Comparison of ENCODE assay signal across 8 cellular contexts in genomic region chr3:101777745-101778281, GRCh38. TPM values are rescaled to one million over a fixed set of nuclear protein-coding genes. Genes with fewer than 3 reads are reported as not detected.
DNase-seq lines count a peak whose midpoint lies in the region; ATAC-seq and TF ChIP-seq lines count a peak whose summit lies in the region.
"Not testable (repeated sequence)": the region's sequence is repeated elsewhere in the genome, so short reads cannot be mapped to it uniquely, and the experiment has no call there.

No MANE protein-coding gene starts in this region.

- not testable (repeated sequence) for ATAC-seq in CD8-positive, alpha-beta T cell; central memory CD8-positive, alpha-beta T cell (replicated peaks; ENCODE audit: extremely low read depth, poor library complexity, severe bottlenecking); natural killer cell

- TF ChIP-seq CTCF in CD8-positive, alpha-beta T cell (IDR thresholded peaks at IDR 0.05); natural killer cell (IDR thresholded peaks at IDR 0.05): not testable (repeated sequence)

- not testable (repeated sequence) for H3K9me3 ChIP-seq in CD8-positive, alpha-beta T cell (ENCODE audit: low read length)

- H3K4me1 Mint-ChIP-seq in CD8-positive, alpha-beta T cell (ENCODE audit: low read depth) = peaks cover 46% of the 10 kb centered on the region
- H3K4me1 Mint-ChIP-seq in T-helper 1 cell treated with Interleukin-12 subunit alpha and Interleukin-12 subunit beta and Interleukin-4 antibody, amounts not matched to agents 30 μg/mL and 1 μg/mL, for 36 hours (ENCODE audit: low read depth) = peaks cover 30% of the 10 kb centered on the region
- peaks cover 43% of the 10 kb centered on the region for H3K4me1 Mint-ChIP-seq in activated CD4-positive, alpha-beta memory T cell treated with anti-CD3 and anti-CD28 coated beads for 36 hours (ENCODE audit: low read depth)
- H3K4me1 Mint-ChIP-seq in activated naive CD4-positive, alpha-beta T cell treated with anti-CD3 and anti-CD28 coated beads, Interleukin-2, amount 10 ng/mL, durations not matched to agents 7 days and 5 days = peaks cover 43% of the 10 kb centered on the region
- peaks cover 36% of the 10 kb centered on the region for H3K4me1 Mint-ChIP-seq in central memory CD8-positive, alpha-beta T cell
- H3K4me1 Mint-ChIP-seq in natural killer cell = peaks cover 18 to 25% of the 10 kb centered on the region in 2 donors
- H3K4me1 Mint-ChIP-seq in stimulated activated naive CD8-positive, alpha-beta T cell treated with anti-CD3 and anti-CD28 coated beads, Interleukin-15, Interleukin-2, amounts not matched to agents 100 ng/mL and 50 ng/mL, for 24 hours (ENCODE audit: low read depth) = peaks cover 42% of the 10 kb centered on the region

- not testable (repeated sequence) for H3K27me3 ChIP-seq in CD8-positive, alpha-beta T cell (ENCODE audit: insufficient read depth, low read length)

- POLR2A ChIA-PET in CD8-positive, alpha-beta T cell (lab: Charles Lee) = interaction anchor here (0.6 kb wide), 1 partner anchor 36 kb away, joined by 3 read pairs; no protein-coding TSS in a partner anchor
- POLR2A ChIA-PET in activated CD4-positive, alpha-beta memory T cell treated with anti-CD3 and anti-CD28 coated beads for 36 hours (lab: Charles Lee) = not testable (repeated sequence)

- not testable (repeated sequence) for H3K27ac ChIP-seq in CD8-positive, alpha-beta T cell (ENCODE audit: low read depth, low read length)

- H3K4me3 Mint-ChIP-seq in CD8-positive, alpha-beta T cell = peak overlapping the region; percentile 89
- H3K4me3 Mint-ChIP-seq in T-helper 1 cell treated with Interleukin-12 subunit alpha and Interleukin-12 subunit beta and Interleukin-4 antibody, amounts not matched to agents 30 μg/mL and 1 μg/mL, for 36 hours = peak overlapping the region; percentile 21
- peak overlapping the region; percentile 95 for H3K4me3 Mint-ChIP-seq in activated CD4-positive, alpha-beta memory T cell treated with anti-CD3 and anti-CD28 coated beads for 36 hours
- H3K4me3 Mint-ChIP-seq in activated naive CD4-positive, alpha-beta T cell treated with anti-CD3 and anti-CD28 coated beads, Interleukin-2, amount 10 ng/mL, durations not matched to agents 7 days and 5 days = peak overlapping the region; percentile 79
- peak overlapping the region; percentile 13 for H3K4me3 Mint-ChIP-seq in central memory CD8-positive, alpha-beta T cell
- H3K4me3 Mint-ChIP-seq in natural killer cell = peak overlapping the region; percentile 95
- H3K4me3 Mint-ChIP-seq in stimulated activated naive CD8-positive, alpha-beta T cell treated with anti-CD3 and anti-CD28 coated beads, Interleukin-15, Interleukin-2, amounts not matched to agents 100 ng/mL and 50 ng/mL, for 24 hours = peak overlapping the region; percentile 15

- H3K27ac Mint-ChIP-seq in CD8-positive, alpha-beta T cell = peak overlapping the region; percentile 99
- not testable (repeated sequence) for H3K27ac Mint-ChIP-seq in T-helper 1 cell treated with Interleukin-12 subunit alpha and Interleukin-12 subunit beta and Interleukin-4 antibody, amounts not matched to agents 30 μg/mL and 1 μg/mL, for 36 hours; activated CD4-positive, alpha-beta memory T cell treated with anti-CD3 and anti-CD28 coated beads for 36 hours
- H3K27ac Mint-ChIP-seq in activated naive CD4-positive, alpha-beta T cell treated with anti-CD3 and anti-CD28 coated beads, Interleukin-2, amount 10 ng/mL, durations not matched to agents 7 days and 5 days = peak overlapping the region; percentile 89
- H3K27ac Mint-ChIP-seq in central memory CD8-positive, alpha-beta T cell (ENCODE audit: low read depth) = peak overlapping the region; percentile 94
- peak overlapping the region; percentile 7 to 91 for H3K27ac Mint-ChIP-seq in natural killer cell
- H3K27ac Mint-ChIP-seq in stimulated activated naive CD8-positive, alpha-beta T cell treated with anti-CD3 and anti-CD28 coated beads, Interleukin-15, Interleukin-2, amounts not matched to agents 100 ng/mL and 50 ng/mL, for 24 hours = peak overlapping the region; percentile 94

- not testable (repeated sequence) for H3K4me3 ChIP-seq in CD8-positive, alpha-beta T cell (ENCODE audit: low read depth, low read length)

- H3K9me3 Mint-ChIP-seq in CD8-positive, alpha-beta T cell; T-helper 1 cell treated with Interleukin-12 subunit alpha and Interleukin-12 subunit beta and Interleukin-4 antibody, amounts not matched to agents 30 μg/mL and 1 μg/mL, for 36 hours; activated CD4-positive, alpha-beta memory T cell treated with anti-CD3 and anti-CD28 coated beads for 36 hours; activated naive CD4-positive, alpha-beta T cell treated with anti-CD3 and anti-CD28 coated beads, Interleukin-2, amount 10 ng/mL, durations not matched to agents 7 days and 5 days; central memory CD8-positive, alpha-beta T cell; natural killer cell; stimulated activated naive CD8-positive, alpha-beta T cell treated with anti-CD3 and anti-CD28 coated beads, Interleukin-15, Interleukin-2, amounts not matched to agents 100 ng/mL and 50 ng/mL, for 24 hours: not testable (repeated sequence)

- H3K36me3 Mint-ChIP-seq in CD8-positive, alpha-beta T cell = peaks cover 15% of the 10 kb centered on the region
- not testable (repeated sequence) for H3K36me3 Mint-ChIP-seq in T-helper 1 cell treated with Interleukin-12 subunit alpha and Interleukin-12 subunit beta and Interleukin-4 antibody, amounts not matched to agents 30 μg/mL and 1 μg/mL, for 36 hours (ENCODE audit: low read depth); activated CD4-positive, alpha-beta memory T cell treated with anti-CD3 and anti-CD28 coated beads for 36 hours; activated naive CD4-positive, alpha-beta T cell treated with anti-CD3 and anti-CD28 coated beads, Interleukin-2, amount 10 ng/mL, durations not matched to agents 7 days and 5 days; central memory CD8-positive, alpha-beta T cell (ENCODE audit: insufficient read depth); natural killer cell; stimulated activated naive CD8-positive, alpha-beta T cell treated with anti-CD3 and anti-CD28 coated beads, Interleukin-15, Interleukin-2, amounts not matched to agents 100 ng/mL and 50 ng/mL, for 24 hours (ENCODE audit: low read depth)

- intact Hi-C loops in CD8-positive, alpha-beta T cell (cut with DNase I, micrococcal nuclease) = loop anchor here (2.0 kb wide), 3 partner anchors 23 to 203 kb away; partner anchors contain the start of genes RPL24 (in 2 of the 2) and PCNP (in 1 of the 2)
- intact Hi-C loops in activated CD4-positive, alpha-beta memory T cell treated with anti-CD3 and anti-CD28 coated beads for 36 hours (cut with micrococcal nuclease) = loop anchor here (2.0 kb wide), 2 partner anchors 73 to 203 kb away; partner anchors contain the start of gene PCNP
- intact Hi-C loops in natural killer cell (cut with micrococcal nuclease) = loop anchor here (2.0 kb wide), 2 partner anchors 101 to 205 kb away; partner anchors contain the start of gene ZBTB11

- not testable (repeated sequence) for H3K36me3 ChIP-seq in CD8-positive, alpha-beta T cell (ENCODE audit: insufficient read depth, low read length)

- DNase-seq in CD8-positive, alpha-beta T cell; activated CD4-positive, alpha-beta memory T cell treated with anti-CD3 and anti-CD28 coated beads for 36 hours; activated naive CD4-positive, alpha-beta T cell treated with anti-CD3 and anti-CD28 coated beads, Interleukin-2, amount 10 ng/mL, durations not matched to agents 7 days and 5 days; central memory CD8-positive, alpha-beta T cell (ENCODE audit: low spot score in 2 of 2); natural killer cell: not testable (repeated sequence)
- DNase-seq in KBM-7 = peak; percentile 11

- peaks cover 39% of the 10 kb centered on the region for H3K4me1 ChIP-seq in CD8-positive, alpha-beta T cell (ENCODE audit: insufficient read depth, low read length)

- H3K27me3 Mint-ChIP-seq in CD8-positive, alpha-beta T cell (ENCODE audit: low read depth); T-helper 1 cell treated with Interleukin-12 subunit alpha and Interleukin-12 subunit beta and Interleukin-4 antibody, amounts not matched to agents 30 μg/mL and 1 μg/mL, for 36 hours (ENCODE audit: low read depth); activated CD4-positive, alpha-beta memory T cell treated with anti-CD3 and anti-CD28 coated beads for 36 hours; activated naive CD4-positive, alpha-beta T cell treated with anti-CD3 and anti-CD28 coated beads, Interleukin-2, amount 10 ng/mL, durations not matched to agents 7 days and 5 days; central memory CD8-positive, alpha-beta T cell; natural killer cell (ENCODE audit: low read depth in 2 of 2); stimulated activated naive CD8-positive, alpha-beta T cell treated with anti-CD3 and anti-CD28 coated beads, Interleukin-15, Interleukin-2, amounts not matched to agents 100 ng/mL and 50 ng/mL, for 24 hours: not testable (repeated sequence)

- CTCF ChIA-PET in CD8-positive, alpha-beta T cell (lab: Charles Lee); activated CD4-positive, alpha-beta memory T cell treated with anti-CD3 and anti-CD28 coated beads for 36 hours (lab: Charles Lee); activated naive CD4-positive, alpha-beta T cell treated with anti-CD3 and anti-CD28 coated beads, Interleukin-2, amount 10 ng/mL, durations not matched to agents 7 days and 5 days (lab: Charles Lee): not testable (repeated sequence)

- in situ Hi-C loops in KBM-7 (cut with MboI; ENCODE audit: low pct_unique_long_range_greater_than_20kb, low sequenced_read_pairs) = not testable (repeated sequence)

RNA-seq across cellular contexts. Expression of gene NXPE3, which starts 1.2 kb away (rescaled TPM):
- 10 to 100 TPM; 39.8 to 40.3 TPM for total RNA-seq in CD8-positive, alpha-beta T cell
- 10 to 100 TPM; 18.7 to 19.8 TPM for total RNA-seq in activated CD4-positive, alpha-beta memory T cell treated with anti-CD3 and anti-CD28 coated beads for 36 hours
- total RNA-seq in natural killer cell = 10 to 100 TPM; 17.0 to 27.1 (median 21.1) TPM

RNA-seq across cellular contexts. Expression of gene CEP97, which starts 53.4 kb away (rescaled TPM):
- 1 to 10 TPM; 3.4 to 5.3 TPM for total RNA-seq in CD8-positive, alpha-beta T cell
- total RNA-seq in activated CD4-positive, alpha-beta memory T cell treated with anti-CD3 and anti-CD28 coated beads for 36 hours = 10 to 100 TPM; 16.6 to 17.9 TPM
- 10 to 100 TPM in 1 of 3 donors, 1 to 10 TPM in 2; 8.5 to 11.0 (median 9.4) TPM for total RNA-seq in natural killer cell

Comparison
In these comparisons a context has a peak if more than half of its experiments do, and no peak if none do; other contexts are left out.
1. H3K4me3 Mint-ChIP-seq: peak in every context shown above with its lines; median percentile 95 in activated CD4-positive, alpha-beta memory T cell treated with anti-CD3 and anti-CD28 coated beads for 36 hours; 95 in natural killer cell; 89 in CD8-positive, alpha-beta T cell; 79 in activated naive CD4-positive, alpha-beta T cell treated with anti-CD3 and anti-CD28 coated beads, Interleukin-2, amount 10 ng/mL, durations not matched to agents 7 days and 5 days; 21 in T-helper 1 cell treated with Interleukin-12 subunit alpha and Interleukin-12 subunit beta and Interleukin-4 antibody, amounts not matched to agents 30 μg/mL and 1 μg/mL, for 36 hours; 15 in stimulated activated naive CD8-positive, alpha-beta T cell treated with anti-CD3 and anti-CD28 coated beads, Interleukin-15, Interleukin-2, amounts not matched to agents 100 ng/mL and 50 ng/mL, for 24 hours; 13 in central memory CD8-positive, alpha-beta T cell.